ENCODE assay signal across 7 cellular contexts in the genomic region with DNA sequence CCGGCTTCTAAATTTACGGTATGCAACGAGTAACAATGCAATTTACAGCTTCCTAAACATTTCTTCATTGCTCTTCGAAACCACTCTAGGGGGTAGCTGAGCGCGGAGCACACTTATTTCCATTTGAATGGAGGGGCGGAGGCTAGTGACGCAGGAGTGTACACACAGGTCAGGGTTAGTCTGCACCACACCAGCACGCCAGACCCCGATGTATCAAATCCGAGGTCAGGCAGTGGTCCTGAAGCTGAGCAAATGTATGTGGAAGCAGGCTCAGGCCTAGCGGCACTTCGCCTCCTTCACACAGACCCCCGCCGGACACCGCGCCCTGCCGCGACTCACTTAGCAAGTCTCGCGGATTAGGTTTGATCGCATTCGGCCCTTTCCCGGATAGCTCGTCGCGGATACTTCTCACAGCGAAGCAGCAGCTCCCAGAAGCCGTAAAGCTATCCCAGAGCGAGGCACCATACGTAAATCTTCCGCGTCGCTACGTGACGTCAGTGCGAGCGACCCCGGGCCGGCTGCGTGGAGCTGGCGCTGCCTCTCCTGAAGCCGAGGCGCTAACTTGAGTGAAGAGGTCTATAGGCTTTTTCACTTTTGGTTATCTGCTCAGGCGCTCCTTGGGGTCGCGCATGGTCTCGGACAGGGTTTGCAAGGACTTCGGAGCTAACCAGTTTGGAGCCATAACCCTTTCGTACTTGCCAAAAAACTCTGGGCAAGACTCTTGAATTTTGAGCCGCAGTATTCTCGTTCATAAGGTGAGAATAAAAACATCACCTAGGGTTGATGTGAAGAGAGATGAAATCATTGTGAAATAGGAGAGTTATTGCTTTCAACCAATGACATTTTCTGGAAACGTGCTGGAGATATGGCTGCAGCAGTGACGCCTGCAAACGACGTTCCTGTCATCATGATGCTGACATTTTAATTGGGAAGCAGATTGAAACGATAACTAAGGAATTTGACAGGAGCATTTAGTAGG.
DNase-seq lines count a peak whose midpoint lies in the region; ATAC-seq and FAIRE-seq lines count a peak whose summit lies in the region.

A gene with protein sequence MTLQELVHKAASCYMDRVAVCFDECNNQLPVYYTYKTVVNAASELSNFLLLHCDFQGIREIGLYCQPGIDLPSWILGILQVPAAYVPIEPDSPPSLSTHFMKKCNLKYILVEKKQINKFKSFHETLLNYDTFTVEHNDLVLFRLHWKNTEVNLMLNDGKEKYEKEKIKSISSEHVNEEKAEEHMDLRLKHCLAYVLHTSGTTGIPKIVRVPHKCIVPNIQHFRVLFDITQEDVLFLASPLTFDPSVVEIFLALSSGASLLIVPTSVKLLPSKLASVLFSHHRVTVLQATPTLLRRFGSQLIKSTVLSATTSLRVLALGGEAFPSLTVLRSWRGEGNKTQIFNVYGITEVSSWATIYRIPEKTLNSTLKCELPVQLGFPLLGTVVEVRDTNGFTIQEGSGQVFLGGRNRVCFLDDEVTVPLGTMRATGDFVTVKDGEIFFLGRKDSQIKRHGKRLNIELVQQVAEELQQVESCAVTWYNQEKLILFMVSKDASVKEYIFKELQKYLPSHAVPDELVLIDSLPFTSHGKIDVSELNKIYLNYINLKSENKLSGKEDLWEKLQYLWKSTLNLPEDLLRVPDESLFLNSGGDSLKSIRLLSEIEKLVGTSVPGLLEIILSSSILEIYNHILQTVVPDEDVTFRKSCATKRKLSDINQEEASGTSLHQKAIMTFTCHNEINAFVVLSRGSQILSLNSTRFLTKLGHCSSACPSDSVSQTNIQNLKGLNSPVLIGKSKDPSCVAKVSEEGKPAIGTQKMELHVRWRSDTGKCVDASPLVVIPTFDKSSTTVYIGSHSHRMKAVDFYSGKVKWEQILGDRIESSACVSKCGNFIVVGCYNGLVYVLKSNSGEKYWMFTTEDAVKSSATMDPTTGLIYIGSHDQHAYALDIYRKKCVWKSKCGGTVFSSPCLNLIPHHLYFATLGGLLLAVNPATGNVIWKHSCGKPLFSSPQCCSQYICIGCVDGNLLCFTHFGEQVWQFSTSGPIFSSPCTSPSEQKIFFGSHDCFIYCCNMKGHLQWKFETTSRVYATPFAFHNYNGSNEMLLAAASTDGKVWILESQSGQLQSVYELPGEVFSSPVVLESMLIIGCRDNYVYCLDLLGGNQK (minus strand): TSS at position 469 of the 979 bp plus-strand sequence. CDS start 3,192 bp downstream, outside the sequence.

- peak; percentile 96 for FAIRE-seq in GM18507 (lab: Jason Lieb, UNC)

- ATAC-seq in HG02981 (IDR thresholded peaks at IDR 0.05; ENCODE audit: unreplicated experiment): peak; percentile 92

- peak; percentile 75 for DNase-seq in GM18507 (ENCODE audit: extremely low spot score, insufficient read length, low read depth)
- peak; percentile 79 for DNase-seq in NCI-H2029 treated with DMSO at 0.1 percent for 48 hours (lab: John Stamatoyannopoulos, UW)
- DNase-seq in T1000 (lab: John Stamatoyannopoulos, UW): peak; percentile 94
- DNase-seq in astrocyte of the hippocampus (ENCODE audit: low read depth, low spot score): peak; percentile 98
- peak; percentile 89 to 92 for DNase-seq in hippocampal formation (lab: John Stamatoyannopoulos, UW)
- DNase-seq in retina: peak; percentile 99

Comparison
In these comparisons a context has a peak if more than half of its experiments do, and no peak if none do; other contexts are left out.
1. Peak in every context shown above with its lines: DNase-seq and ATAC-seq.